Comparison of ENCODE assay signal across 1 cellular context in genomic region chrX:74291964-74292891, GRCh38.
TF ChIP-seq lines count a peak whose summit lies in the region.

No MANE protein-coding gene starts in this region.

TF ChIP-seq in HepG2, 621 proteins besides CTCF, POLR2A, EP300 and RAD21 (continued from another document and continues in another):
- TF ChIP-seq UBTF (CRISPR knock-in tag; IDR thresholded peaks at IDR 0.05) (no peak), ZNF704 (CRISPR knock-in tag; IDR thresholded peaks at IDR 0.05; ENCODE audit: borderline replicate concordance) (no peak), ZNF331 (CRISPR knock-in tag; IDR thresholded peaks at IDR 0.05) (no peak), SMARCC2 (IDR thresholded peaks at IDR 0.05) (no peak), ZMYM3 (CRISPR knock-in tag; IDR thresholded peaks at IDR 0.05) (no peak), ELK4 (CRISPR knock-in tag; IDR thresholded peaks at IDR 0.05; ENCODE audit: borderline replicate concordance) (no peak), CEBPB (IDR thresholded peaks at IDR 0.05; ENCODE audit: borderline replicate concordance, low read depth, low read length) (0 out of 2 replicates have a peak, but pooled peaks have one; percentile 18), ZFP36 (IDR thresholded peaks at IDR 0.05; ENCODE audit: borderline replicate concordance, low read depth, low read length, partially characterized antibody) (no peak), ZNF446 (CRISPR knock-in tag; IDR thresholded peaks at IDR 0.05) (no peak), SMAD9 (CRISPR knock-in tag; IDR thresholded peaks at IDR 0.05) (no peak), ZNF30 (CRISPR knock-in tag; IDR thresholded peaks at IDR 0.05) (no peak), RBM39 (IDR thresholded peaks at IDR 0.05; ENCODE audit: low read depth, low read length, poor library complexity, severe bottlenecking) (no peak), ZNF432 (CRISPR knock-in tag; IDR thresholded peaks at IDR 0.05; ENCODE audit: borderline replicate concordance) (no peak), HDAC2 (CRISPR knock-in tag; IDR thresholded peaks at IDR 0.05) (no peak), ATF7 (IDR thresholded peaks at IDR 0.05) (no peak), ATF7 (CRISPR knock-in tag; IDR thresholded peaks at IDR 0.05) (no peak), HHEX (CRISPR knock-in tag; IDR thresholded peaks at IDR 0.05) (no peak), ZNF580 (CRISPR knock-in tag; IDR thresholded peaks at IDR 0.05; ENCODE audit: borderline replicate concordance, low read depth) (no peak), ZNF44 (CRISPR knock-in tag; IDR thresholded peaks at IDR 0.05) (no peak), THAP7 (CRISPR knock-in tag; IDR thresholded peaks at IDR 0.05) (no peak), NFRKB (IDR thresholded peaks at IDR 0.05) (no peak), HOXA7 (CRISPR knock-in tag; IDR thresholded peaks at IDR 0.05) (no peak), GMEB2 (CRISPR knock-in tag; IDR thresholded peaks at IDR 0.05; ENCODE audit: low read depth) (no peak), CENPT (CRISPR knock-in tag; IDR thresholded peaks at IDR 0.05; ENCODE audit: low read depth) (no peak), U2AF2 (IDR thresholded peaks at IDR 0.05; ENCODE audit: low read depth, low read length) (no peak), ZBED4 (CRISPR knock-in tag; IDR thresholded peaks at IDR 0.05; ENCODE audit: borderline replicate concordance) (no peak), MED1 (CRISPR knock-in tag; IDR thresholded peaks at IDR 0.05) (0 out of 2 replicates have a peak, but pooled peaks have one; percentile 25), ZNF280B (CRISPR knock-in tag; IDR thresholded peaks at IDR 0.05; ENCODE audit: borderline replicate concordance) (no peak), ZNF280D (CRISPR knock-in tag; IDR thresholded peaks at IDR 0.05) (0 out of 2 replicates have a peak, but pooled peaks have one; percentile 29), ZNF234 (CRISPR knock-in tag; conservative IDR thresholded peaks at IDR 0.05) (no peak), ZNF296 (CRISPR knock-in tag; conservative IDR thresholded peaks at IDR 0.05) (no peak), RBM22 (optimal IDR thresholded peaks at IDR 0.05; ENCODE audit: low read length) (no peak), SIN3A (IDR thresholded peaks at IDR 0.05; ENCODE audit: borderline replicate concordance, low read depth, low read length) (0 out of 2 replicates have a peak, but pooled peaks have one; percentile 24), PAWR (CRISPR knock-in tag; IDR thresholded peaks at IDR 0.05; ENCODE audit: borderline replicate concordance) (no peak), THRA (CRISPR knock-in tag; IDR thresholded peaks at IDR 0.05; ENCODE audit: borderline replicate concordance) (no peak), ZNF709 (CRISPR knock-in tag; IDR thresholded peaks at IDR 0.05) (no peak), ZNF501 (CRISPR knock-in tag; IDR thresholded peaks at IDR 0.05) (no peak), ZNF605 (CRISPR knock-in tag; IDR thresholded peaks at IDR 0.05) (peak; percentile 41; the same call in 1 of the 2 replicates), PRDM10 (CRISPR knock-in tag; IDR thresholded peaks at IDR 0.05; ENCODE audit: low read depth) (no peak), KDM5A (IDR thresholded peaks at IDR 0.05; ENCODE audit: borderline replicate concordance, low read length) (peak; percentile 39; the same call in 1 of the 2 replicates)
